ENCODE assay signal across 9 cellular contexts in the genomic region with DNA sequence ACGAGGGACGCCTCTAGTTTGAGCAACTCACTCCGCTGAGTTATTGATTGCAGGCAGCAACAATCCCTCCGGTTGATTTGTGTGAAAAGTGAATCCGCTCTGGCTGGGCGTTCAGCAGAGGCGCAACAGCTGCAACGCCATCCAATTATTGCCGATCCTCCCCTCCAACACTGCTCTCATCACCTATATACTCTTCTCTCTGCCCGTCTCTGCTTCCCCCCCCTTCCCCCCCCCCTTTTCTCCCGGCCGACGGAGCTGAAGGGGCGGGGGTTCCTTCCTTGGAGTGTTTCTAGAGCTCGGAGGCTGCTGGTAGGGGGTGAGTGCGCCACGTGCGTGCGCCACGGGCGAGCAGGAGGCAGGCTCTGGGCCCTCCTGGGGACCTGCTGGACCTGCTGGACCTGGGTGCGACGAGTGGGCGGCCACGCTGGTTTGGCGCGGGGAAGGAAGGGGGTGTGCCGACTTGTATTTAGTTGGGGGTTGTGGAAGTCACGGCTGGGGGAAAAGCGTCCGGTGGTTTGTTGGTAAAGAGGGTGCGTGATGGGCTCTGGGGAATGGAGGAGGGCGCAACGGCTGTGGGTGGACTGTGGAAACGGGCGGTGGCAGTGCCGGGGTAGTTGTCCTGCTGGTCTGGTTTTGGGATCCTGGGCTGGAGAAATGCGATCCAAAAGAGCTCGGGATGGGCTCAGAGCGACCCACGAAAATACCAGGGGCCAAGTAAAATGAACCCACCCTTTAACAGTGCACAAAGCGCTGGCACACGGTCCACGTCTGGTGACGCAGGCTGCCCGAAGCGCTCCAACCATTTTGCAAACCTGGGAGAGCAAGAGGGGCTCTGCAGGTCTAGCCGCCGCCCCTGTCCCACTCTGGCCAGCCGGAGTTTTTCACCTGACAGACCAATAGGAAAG. TPM values are rescaled to one million over a fixed set of nuclear protein-coding genes. Genes with fewer than 3 reads are reported as not detected.
DNase-seq lines count a peak whose midpoint lies in the region; ATAC-seq and FAIRE-seq lines count a peak whose summit lies in the region.
"Had no signal": no experiment of that assay in that cellular context is flagged by ENCODE, and none has a peak within 500 bp of the region (broad histone marks: within the 10 kb centered on the region; RNA-seq: fewer than 3 reads in every experiment).

No MANE protein-coding gene starts in this region.

- peak; percentile 27 for ATAC-seq in HG03342 (IDR thresholded peaks at IDR 0.05; ENCODE audit: unreplicated experiment)
- ATAC-seq in T-helper 17 cell = peak; percentile 33
- ATAC-seq in HG03159 (IDR thresholded peaks at IDR 0.05; ENCODE audit: unreplicated experiment) = no peak

- H3K4me1 Mint-ChIP-seq in T-helper 17 cell = peaks cover 8% of the 10 kb centered on the region

- H3K36me3 ChIP-seq in neuron (ENCODE audit: insufficient read depth, low read length) = no peaks in the 10 kb centered on the region
- H3K36me3 ChIP-seq in effector memory CD4-positive, alpha-beta T cell (ENCODE audit: control insufficient read depth, insufficient read depth, low read length) = no peaks in the 10 kb centered on the region

- FAIRE-seq in frontal cortex (lab: Jason Lieb, UNC) = no peak

- H3K4me3 Mint-ChIP-seq in T-helper 17 cell = peak overlapping the region; percentile 71

- no peak overlapping the region for H2AFZ ChIP-seq in neuron (ENCODE audit: low read depth, low read length)

- DNase-seq in DMS 273 (lab: John Stamatoyannopoulos, UW; ENCODE audit: unreplicated experiment) (peak; percentile 70), DMS 273 treated with DMSO at 0.1 percent for 48 hours (lab: John Stamatoyannopoulos, UW) (no peak), T-helper 17 cell (no peak), frontal cortex (ENCODE audit: low spot score in 2 of 2) (peak; percentile 26 to 53)
- no peak for DNase-seq in effector memory CD4-positive, alpha-beta T cell

- H3K27ac Mint-ChIP-seq in T-helper 17 cell = no peak overlapping the region

- H3K4me3 ChIP-seq in neuron (ENCODE audit: low read length) = peak overlapping the region; percentile 20
- H3K4me3 ChIP-seq in effector memory CD4-positive, alpha-beta T cell (ENCODE audit: insufficient read depth, low read depth, low read length, poor library complexity, severe bottlenecking) = no peak overlapping the region

- peaks cover 43% of the 10 kb centered on the region for H3K27me3 Mint-ChIP-seq in T-helper 17 cell

- H3K4me1 ChIP-seq in neuron (ENCODE audit: insufficient read depth, low read length) = peaks cover 10% of the 10 kb centered on the region
- H3K4me1 ChIP-seq in effector memory CD4-positive, alpha-beta T cell (ENCODE audit: control insufficient read depth, insufficient read depth, low read length, poor library complexity, severe bottlenecking) = no peaks in the 10 kb centered on the region

- H3K27me3 ChIP-seq in neuron (ENCODE audit: insufficient read depth, low read length) = no peaks in the 10 kb centered on the region
- H3K27me3 ChIP-seq in effector memory CD4-positive, alpha-beta T cell (replicated peaks; ENCODE audit: control insufficient read depth, insufficient read depth, low read length, poor library complexity, severe bottlenecking) = peaks cover 9% of the 10 kb centered on the region

- H3K27ac ChIP-seq in effector memory CD4-positive, alpha-beta T cell (ENCODE audit: insufficient read depth, low read length, poor library complexity, severe bottlenecking) = no peak overlapping the region
- H3K27ac ChIP-seq: 22Rv1 had no signal

- no peaks in the 10 kb centered on the region for H3K36me3 Mint-ChIP-seq in T-helper 17 cell (ENCODE audit: low read depth)

- H3K9me3 ChIP-seq in T-helper 17 cell (ENCODE audit: control insufficient read depth, low read length, poor library complexity, severe bottlenecking) (no peaks in the 10 kb centered on the region), neuron (ENCODE audit: low read length) (no peaks in the 10 kb centered on the region)
- H3K9me3 ChIP-seq in effector memory CD4-positive, alpha-beta T cell (ENCODE audit: control insufficient read depth, low read length) = no peaks in the 10 kb centered on the region

RNA-seq across cellular contexts. Expression of a gene that starts 6.4 kb away (rescaled TPM):
- total RNA-seq in T-helper 17 cell = 10 to 100 TPM; 10.9 to 11.9 TPM
- total RNA-seq in frontal cortex = 1,165 TPM

Comparison
In these comparisons a context has a peak if more than half of its experiments do, and no peak if none do; other contexts are left out.
1. DNase-seq: peak in DMS 273 (single experiment) and frontal cortex (2 of 2); none in DMS 273 treated with DMSO at 0.1 percent for 48 hours (single experiment), T-helper 17 cell (0 of 3) and effector memory CD4-positive, alpha-beta T cell (0 of 3).
2. RNA of a gene that starts 6.4 kb away (total RNA-seq): 1,165 TPM in frontal cortex (single experiment); 10.9 to 11.9 TPM in T-helper 17 cell; every median in the first group is over 10 times any median in the second.